8 cellular contexts compared by ENCODE assay signal in the genomic region with DNA sequence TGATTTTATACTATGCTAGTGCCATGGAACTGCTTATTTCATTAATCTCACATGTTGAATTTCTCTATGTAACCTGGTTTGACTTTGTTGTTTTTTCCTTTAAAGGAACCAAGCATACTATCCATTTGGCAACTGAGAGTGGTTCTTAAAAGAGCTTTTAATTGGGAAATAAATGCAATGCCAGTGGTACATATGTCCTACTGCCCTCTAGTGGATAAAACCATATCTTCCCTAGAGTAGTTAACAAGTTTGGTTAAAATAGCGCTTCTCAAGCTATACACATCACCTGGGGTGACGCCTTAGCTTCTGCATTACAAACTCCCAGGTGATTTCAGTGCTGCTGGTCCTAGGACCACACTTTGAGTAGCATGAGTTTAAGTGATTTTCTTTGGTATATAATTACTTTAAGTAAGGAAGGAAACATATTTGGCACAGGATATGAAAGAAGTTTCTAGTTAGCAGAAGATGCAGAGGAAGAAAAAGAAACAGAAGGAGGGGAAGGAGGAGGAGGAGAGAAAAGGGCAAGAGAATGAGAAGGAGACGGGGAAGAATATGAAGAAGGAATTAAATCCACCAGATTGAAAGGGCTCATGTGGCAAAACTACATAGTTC. TPM values are rescaled to one million over a fixed set of nuclear protein-coding genes. Genes with fewer than 3 reads are reported as not detected.
DNase-seq lines count a peak whose midpoint lies in the region; ATAC-seq, FAIRE-seq and TF ChIP-seq lines count a peak whose summit lies in the region.

No MANE protein-coding gene starts in this region.

- CTCF ChIA-PET in PC-9 (lab: Charles Lee): interaction anchor here (0.6 to 1.2 kb wide), 7 partner anchors 520 to 849 kb away, joined by 3 to 10 read pairs (median 4); a partner anchor contains a TSS

- H3K9me3 ChIP-seq in PC-9 (ENCODE audit: insufficient read depth, low read depth) (no peaks in the 10 kb centered on the region), psoas muscle (no peaks in the 10 kb centered on the region)

- H4K20me1 ChIP-seq in PC-9 (ENCODE audit: insufficient read depth): no peaks in the 10 kb centered on the region

- no peak overlapping the region for H2AFZ ChIP-seq in PC-9

- POLR2A ChIA-PET in PC-9 (lab: Charles Lee; ENCODE audit: unreplicated experiment): no interaction called here

- no TSS peak for BruUV-seq in PC-9 (replicated peaks; lab: Mats Ljungman, UMichigan)

- no peaks in the 10 kb centered on the region for H3K79me2 ChIP-seq in PC-9 (ENCODE audit: low read depth)

- no peak overlapping the region for H3K27ac ChIP-seq in PC-9
- H3K27ac ChIP-seq in psoas muscle: no peak overlapping the region

- no peaks in the 10 kb centered on the region for H3K4me1 ChIP-seq in PC-9 (replicated peaks; ENCODE audit: insufficient read depth)
- no peaks in the 10 kb centered on the region for H3K4me1 ChIP-seq in psoas muscle

- peak; percentile 10 for DNase-seq in AG09309 (ENCODE audit: low read depth)
- DNase-seq in HS-27A (ENCODE audit: low read depth): peak; percentile 17
- DNase-seq in PC-9: peak in 1 of 2 experiments; percentile 44
- DNase-seq in fibroblast of mammary gland (ENCODE audit: low read depth): peak; percentile 74
- DNase-seq in psoas muscle: no peak
- DNase-seq in effector CD4-positive, alpha-beta T cell: no peak
- no peak for DNase-seq in frontal cortex (ENCODE audit: low spot score in 2 of 2)

- 53 to 64% (median 53%) methylated on average over 3 of the region's 3 CpGs for WGBS in psoas muscle, 3 donors

- H3K36me3 ChIP-seq in PC-9 (ENCODE audit: low read depth): no peaks in the 10 kb centered on the region
- no peaks in the 10 kb centered on the region for H3K36me3 ChIP-seq in psoas muscle (ENCODE audit: insufficient read depth in 1 of 2, low read depth in 1 of 2)

- peak; percentile 66 for ATAC-seq in GM19035 (IDR thresholded peaks at IDR 0.05; ENCODE audit: unreplicated experiment)
- ATAC-seq in psoas muscle: peak in 1 of 4 donors; percentile 50

- H3K4me2 ChIP-seq in PC-9: no peak overlapping the region

- no peak for FAIRE-seq in frontal cortex (lab: Jason Lieb, UNC)

- no peaks in the 10 kb centered on the region for H3K27me3 ChIP-seq in PC-9 (ENCODE audit: insufficient read depth, low read depth)
- H3K27me3 ChIP-seq in psoas muscle (ENCODE audit: insufficient read depth in 3 of 3, low read length in 2 of 3): no peaks in the 10 kb centered on the region

- H3K4me3 ChIP-seq in AG09309 (ENCODE audit: control insufficient read depth, low read depth, low read length) (no peak overlapping the region), PC-9 (no peak overlapping the region), fibroblast of mammary gland (ENCODE audit: control insufficient read depth, low read depth, low read length) (no peak overlapping the region), psoas muscle (no peak overlapping the region)

- TF ChIP-seq CTCF in AG09309 (IDR thresholded peaks at IDR 0.05; ENCODE audit: control insufficient read depth, insufficient read depth, low read depth, low read length, missing control alignments) (peak; percentile 48), PC-9 (conservative IDR thresholded peaks at IDR 0.05) (peak; percentile 90), fibroblast of mammary gland (conservative IDR thresholded peaks at IDR 0.05; ENCODE audit: control insufficient read depth, insufficient read depth, low read depth, low read length) (peak; percentile 74), psoas muscle (IDR thresholded peaks at IDR 0.05) (peak; percentile 52)

- intact Hi-C loops in PC-9 (cut with micrococcal nuclease; ENCODE audit: unreplicated experiment) (loop anchor here (1.0 to 2.0 kb wide), 2 partner anchors 602 to 701 kb away; no protein-coding TSS in a partner anchor), psoas muscle (cut with DNase I) (loop anchor here (5.0 to 10.0 kb wide), 2 partner anchors 598 to 600 kb away; no protein-coding TSS in a partner anchor)

- H3K9me2 ChIP-seq in PC-9 (ENCODE audit: insufficient read depth): no peaks in the 10 kb centered on the region

- H3F3A ChIP-seq in PC-9 (ENCODE audit: insufficient read depth, low read depth): no peaks in the 10 kb centered on the region

RNA-seq across cellular contexts. Expression of a gene that starts 56.8 kb away (rescaled TPM):
- total RNA-seq in PC-9 (2021): not detected in 2 replicates
- total RNA-seq in psoas muscle: 1 to 10 TPM in 2 of 4 donors, under 1 TPM in 2; 0.62 to 1.8 (median 0.97) TPM
- polyA plus RNA-seq in psoas muscle: 1 to 10 TPM in 1 of 3 donors, under 1 TPM in 2; 0.21 to 1.6 (median 0.61) TPM
- 2.4 TPM for total RNA-seq in frontal cortex

Comparison
In these comparisons a context has a peak if more than half of its experiments do, and no peak if none do; other contexts are left out.
1. DNase-seq: peak in AG09309 (single experiment), HS-27A (single experiment) and fibroblast of mammary gland (single experiment); none in psoas muscle (0 of 2), effector CD4-positive, alpha-beta T cell (single experiment) and frontal cortex (0 of 2).
2. Peak in every context shown above with its lines, with median percentiles within 50 percentile points of each other: CTCF ChIP-seq.